ENCODE assay signal across 8 cellular contexts in genomic region chr3:114383875-114384557, GRCh38.
DNase-seq lines count a peak whose midpoint lies in the region; ATAC-seq lines count a peak whose summit lies in the region.

No MANE protein-coding gene starts in this region.

- H3K4me3 Mint-ChIP-seq in activated CD4-positive, alpha-beta memory T cell treated with anti-CD3 and anti-CD28 coated beads, Interleukin-2, amount 10 ng/mL, durations not matched to agents 7 days and 5 days, result peak overlapping the region; percentile 61

- CTCF ChIA-PET in activated CD4-positive, alpha-beta memory T cell treated with anti-CD3 and anti-CD28 coated beads, Interleukin-2, amount 10 ng/mL, durations not matched to agents 7 days and 5 days (lab: Charles Lee), result interaction anchor here (0.6 to 8.1 kb wide), 27 partner anchors 10 to 1271 kb away, joined by 3 to 92 read pairs (median 5); no protein-coding TSS in a partner anchor

- ATAC-seq in GM18520 (IDR thresholded peaks at IDR 0.05; ENCODE audit: unreplicated experiment) (peak; percentile 70), HG03135 (IDR thresholded peaks at IDR 0.05; ENCODE audit: unreplicated experiment) (peak; percentile 78)

- POLR2A ChIA-PET in activated CD4-positive, alpha-beta memory T cell treated with anti-CD3 and anti-CD28 coated beads, Interleukin-2, amount 10 ng/mL, durations not matched to agents 7 days and 5 days (lab: Charles Lee), result interaction anchor here (0.8 to 1.8 kb wide), 4 partner anchors 34 to 171 kb away, joined by 3 to 6 read pairs (median 4); no protein-coding TSS in a partner anchor

- peak; percentile 79 for DNase-seq in AG08396 (ENCODE audit: low spot score)
- DNase-seq in NCI-H460 (ENCODE audit: extremely low read depth, low read depth), result peak; percentile 57
- DNase-seq in activated CD4-positive, alpha-beta memory T cell treated with anti-CD3 and anti-CD28 coated beads, Interleukin-2, amount 10 ng/mL, durations not matched to agents 7 days and 5 days, result peak; percentile 73
- DNase-seq in ecto neural progenitor cell (ENCODE audit: low spot score), result peak; percentile 72
- peak; percentile 98 for DNase-seq in medulla oblongata (ENCODE audit: extremely low spot score)
- peak; percentile 52 to 64 (median 53) for DNase-seq in stimulated activated CD4-positive, alpha-beta T cell treated with anti-CD3 and anti-CD28 coated beads, TNF-alpha, amount 100 ng/mL, for 48 hours (ENCODE audit: low read depth in 3 of 3)

- H3K4me1 Mint-ChIP-seq in activated CD4-positive, alpha-beta memory T cell treated with anti-CD3 and anti-CD28 coated beads, Interleukin-2, amount 10 ng/mL, durations not matched to agents 7 days and 5 days, result peaks cover 9% of the 10 kb centered on the region

- H3K27ac Mint-ChIP-seq in activated CD4-positive, alpha-beta memory T cell treated with anti-CD3 and anti-CD28 coated beads, Interleukin-2, amount 10 ng/mL, durations not matched to agents 7 days and 5 days, result peak overlapping the region; percentile 57

- no peaks in the 10 kb centered on the region for H3K36me3 Mint-ChIP-seq in activated CD4-positive, alpha-beta memory T cell treated with anti-CD3 and anti-CD28 coated beads, Interleukin-2, amount 10 ng/mL, durations not matched to agents 7 days and 5 days (ENCODE audit: low read depth)

- H3K9me3 Mint-ChIP-seq in activated CD4-positive, alpha-beta memory T cell treated with anti-CD3 and anti-CD28 coated beads, Interleukin-2, amount 10 ng/mL, durations not matched to agents 7 days and 5 days, result no peaks in the 10 kb centered on the region

- no peaks in the 10 kb centered on the region for H3K27me3 Mint-ChIP-seq in activated CD4-positive, alpha-beta memory T cell treated with anti-CD3 and anti-CD28 coated beads, Interleukin-2, amount 10 ng/mL, durations not matched to agents 7 days and 5 days

Comparison
In these comparisons a context has a peak if more than half of its experiments do, and no peak if none do; other contexts are left out.
1. Peak in every context shown above with its lines: DNase-seq and ATAC-seq.